Comparison of ENCODE assay signal across 11 cellular contexts in the genomic region with DNA sequence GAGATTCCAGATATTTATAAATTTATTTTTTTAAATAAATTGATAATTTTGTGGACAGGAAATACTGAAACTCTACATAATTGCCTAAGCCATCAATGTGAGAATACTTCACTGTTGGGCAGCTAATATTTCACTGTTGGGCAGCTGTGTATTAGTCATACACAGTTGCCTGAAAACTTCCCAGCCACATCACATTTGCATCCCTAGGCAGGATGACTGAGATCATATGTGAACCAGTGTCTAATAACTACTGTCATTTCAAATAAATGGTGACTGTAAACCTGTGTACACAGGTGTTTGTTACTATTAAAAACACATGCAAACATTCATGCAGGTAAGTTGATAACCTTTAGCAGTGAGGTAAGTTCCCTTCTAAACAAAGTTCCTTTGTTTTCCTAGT. TPM values are rescaled to one million over a fixed set of nuclear protein-coding genes. Genes with fewer than 3 reads are reported as not detected.
DNase-seq lines count a peak whose midpoint lies in the region; ATAC-seq and TF ChIP-seq lines count a peak whose summit lies in the region.
"Had no signal": no experiment of that assay in that cellular context is flagged by ENCODE, and none has a peak within 500 bp of the region (broad histone marks: within the 10 kb centered on the region; RNA-seq: fewer than 3 reads in every experiment).

No MANE protein-coding gene starts in this region.

- H3K4me1 Mint-ChIP-seq in Calu3 (ENCODE audit: low read depth, unreplicated experiment) = peaks cover 17% of the 10 kb centered on the region
- no peaks in the 10 kb centered on the region for H3K4me1 Mint-ChIP-seq in activated CD4-positive, alpha-beta T cell treated with anti-CD3 and anti-CD28 coated beads, Interleukin-2, amount 10 ng/mL, durations not matched to agents 7 days and 5 days

- H3K4me3 Mint-ChIP-seq in Calu3 (ENCODE audit: low read depth, unreplicated experiment) = no peak overlapping the region
- H3K4me3 Mint-ChIP-seq in activated CD4-positive, alpha-beta T cell treated with anti-CD3 and anti-CD28 coated beads, Interleukin-2, amount 10 ng/mL, durations not matched to agents 7 days and 5 days = no peak overlapping the region

- no peaks in the 10 kb centered on the region for H3K27me3 Mint-ChIP-seq in Calu3 (ENCODE audit: unreplicated experiment)
- H3K27me3 Mint-ChIP-seq in activated CD4-positive, alpha-beta T cell treated with anti-CD3 and anti-CD28 coated beads, Interleukin-2, amount 10 ng/mL, durations not matched to agents 7 days and 5 days = no peaks in the 10 kb centered on the region

- no peaks in the 10 kb centered on the region for H3K36me3 Mint-ChIP-seq in Calu3 (ENCODE audit: insufficient read depth, unreplicated experiment)
- peaks cover 21% of the 10 kb centered on the region for H3K36me3 Mint-ChIP-seq in activated CD4-positive, alpha-beta T cell treated with anti-CD3 and anti-CD28 coated beads, Interleukin-2, amount 10 ng/mL, durations not matched to agents 7 days and 5 days (ENCODE audit: low read depth)

- DNase-seq in Calu3 (peak; percentile 21), HS-27A (ENCODE audit: low read depth) (peak; percentile 31), epithelial cell of esophagus (ENCODE audit: low read depth) (peak; percentile 86), cerebellar cortex (ENCODE audit: low spot score) (no peak), cardiac septum (ENCODE audit: low spot score) (no peak)
- no peak for DNase-seq in activated CD4-positive, alpha-beta T cell treated with anti-CD3 and anti-CD28 coated beads, Interleukin-2, amount 10 ng/mL, durations not matched to agents 7 days and 5 days
- DNase-seq in activated CD4-positive, alpha-beta T cell treated with anti-CD3 and anti-CD28 coated beads for 4 hours = no peak
- DNase-seq: activated naive CD4-positive, alpha-beta T cell treated with Interleukin-2 at 50 U/mL for 16 hours; NCI-H510A treated with DMSO at 0.1 percent for 48 hours had no signal

- POLR2A ChIA-PET in activated CD4-positive, alpha-beta T cell treated with anti-CD3 and anti-CD28 coated beads, Interleukin-2, amount 10 ng/mL, durations not matched to agents 7 days and 5 days (lab: Charles Lee) = no interaction called here

- H3K4me3 ChIP-seq in epithelial cell of esophagus (ENCODE audit: low read length) = no peak overlapping the region
- H3K4me3 ChIP-seq: lung had no signal

- H3K9me3 Mint-ChIP-seq in Calu3 (ENCODE audit: low read depth, unreplicated experiment) = peaks cover 4% of the 10 kb centered on the region
- H3K9me3 Mint-ChIP-seq in activated CD4-positive, alpha-beta T cell treated with anti-CD3 and anti-CD28 coated beads, Interleukin-2, amount 10 ng/mL, durations not matched to agents 7 days and 5 days = peaks cover 4% of the 10 kb centered on the region

- ATAC-seq in GM21737 (IDR thresholded peaks at IDR 0.05; ENCODE audit: unreplicated experiment) = peak; percentile 92

- intact Hi-C loops in Calu3 (cut with micrococcal nuclease; ENCODE audit: unreplicated experiment) (loop anchor here (5.0 kb wide), 1 partner anchor 61 kb away; no protein-coding TSS in a partner anchor), cardiac septum (cut with DNase I) (no loop called here)

- no TSS peak for BruUV-seq in Calu3 (replicated peaks; lab: Mats Ljungman, UMichigan)

- CTCF ChIA-PET in Calu3 (lab: Charles Lee) = interaction anchor here (0.6 to 1.0 kb wide), 3 partner anchors 207 to 337 kb away, joined by 4 to 8 read pairs (median 5); no protein-coding TSS in a partner anchor
- CTCF ChIA-PET in activated CD4-positive, alpha-beta T cell treated with anti-CD3 and anti-CD28 coated beads, Interleukin-2, amount 10 ng/mL, durations not matched to agents 7 days and 5 days (lab: Charles Lee) = no interaction called here

- no peak overlapping the region for H3K27ac Mint-ChIP-seq in Calu3 (ENCODE audit: unreplicated experiment)
- H3K27ac Mint-ChIP-seq in activated CD4-positive, alpha-beta T cell treated with anti-CD3 and anti-CD28 coated beads, Interleukin-2, amount 10 ng/mL, durations not matched to agents 7 days and 5 days = no peak overlapping the region

- TF ChIP-seq CTCF in Calu3 (IDR thresholded peaks at IDR 0.05; ENCODE audit: unreplicated experiment) (no peak), epithelial cell of esophagus (IDR thresholded peaks at IDR 0.05; ENCODE audit: insufficient read depth, low read depth, low read length, missing control alignments) (no peak)

RNA-seq across cellular contexts. Expression of gene TMTC3, which starts 43.9 kb away (rescaled TPM):
- total RNA-seq in Calu3 (2022) (24.5 and 30.8 TPM in 2 replicates), cardiac septum (12.2 TPM)
- 1 to 10 TPM; 6.1 to 6.4 TPM for total RNA-seq in activated CD4-positive, alpha-beta T cell treated with anti-CD3 and anti-CD28 coated beads, Interleukin-2, amount 10 ng/mL, durations not matched to agents 7 days and 5 days

RNA-seq across cellular contexts. Expression of gene CEP290, which starts 44.1 kb away (rescaled TPM):
- total RNA-seq in Calu3 (2022) (14.1 and 18.8 TPM in 2 replicates), cardiac septum (10.0 TPM)
- 10 to 100 TPM; 10.9 to 12.2 TPM for total RNA-seq in activated CD4-positive, alpha-beta T cell treated with anti-CD3 and anti-CD28 coated beads, Interleukin-2, amount 10 ng/mL, durations not matched to agents 7 days and 5 days

Comparison
In these comparisons a context has a peak if more than half of its experiments do, and no peak if none do; other contexts are left out.
1. DNase-seq: peak in Calu3 (single experiment), HS-27A (single experiment) and epithelial cell of esophagus (single experiment); none in cerebellar cortex (single experiment), activated CD4-positive, alpha-beta T cell treated with anti-CD3 and anti-CD28 coated beads, Interleukin-2, amount 10 ng/mL, durations not matched to agents 7 days and 5 days (single experiment), activated CD4-positive, alpha-beta T cell treated with anti-CD3 and anti-CD28 coated beads for 4 hours (0 of 2) and cardiac septum (single experiment).